In genomic region chr17:66673668-66674276, GRCh38 we compare ENCODE assay signal across 8 cellular contexts.
DNase-seq lines count a peak whose midpoint lies in the region; ATAC-seq, FAIRE-seq and TF ChIP-seq lines count a peak whose summit lies in the region.

No MANE protein-coding gene starts in this region.

- H2BK120ac ChIP-seq in H9 (ENCODE audit: low read depth, low read length, poor library complexity, severe bottlenecking) = no peak overlapping the region

- no peak overlapping the region for H3K56ac ChIP-seq in H9 (ENCODE audit: insufficient read length, low read depth, low read length)

- no peak overlapping the region for H2AK5ac ChIP-seq in H9 (ENCODE audit: insufficient read length, low read length)

- no peak overlapping the region for H2BK12ac ChIP-seq in H9 (ENCODE audit: insufficient read length, low read depth, low read length)

- TF ChIP-seq CTCF in BJ (IDR thresholded peaks at IDR 0.05; ENCODE audit: insufficient read depth, low read depth, low read length) (peak; percentile 79), H9 (conservative IDR thresholded peaks at IDR 0.05) (peak; percentile 82), osteoblast (IDR thresholded peaks at IDR 0.05; ENCODE audit: extremely low read depth, low read depth, low read length) (peak; percentile 84)

- H3K27ac ChIP-seq in H9 (ENCODE audit: insufficient read length, low read depth, low read length) (no peak overlapping the region), osteoblast (ENCODE audit: low read depth, low read length) (no peak overlapping the region)

- no peaks in the 10 kb centered on the region for H3K27me3 Mint-ChIP-seq in H9 (ENCODE audit: low read depth)
- no peaks in the 10 kb centered on the region for H3K27me3 Mint-ChIP-seq in activated naive CD8-positive, alpha-beta T cell

- H3K23ac ChIP-seq in H9 (ENCODE audit: insufficient read length, low read depth, low read length) = no peak overlapping the region

- H2BK5ac ChIP-seq in H9 (ENCODE audit: insufficient read length, low read length) = no peak overlapping the region

- no CpG with 5 or more reads among the region's 8 CpGs for WGBS in H9 (ENCODE audit: extremely low coverage, insufficient read length, low lambda C conversion rate)

- H2BK15ac ChIP-seq in H9 (ENCODE audit: low read depth, low read length) = no peak overlapping the region

- no peak overlapping the region for H4K5ac ChIP-seq in H9 (ENCODE audit: insufficient read length, low read depth, low read length)

- H3K36me3 ChIP-seq in BJ (ENCODE audit: control insufficient read depth, insufficient read depth, low read length) = no peaks in the 10 kb centered on the region
- H3K36me3 ChIP-seq in osteoblast (ENCODE audit: insufficient read depth, low read length) = no peaks in the 10 kb centered on the region

- no peaks in the 10 kb centered on the region for H3K4me1 ChIP-seq in H9 (ENCODE audit: insufficient read depth, low read length)
- peaks cover 9% of the 10 kb centered on the region for H3K4me1 ChIP-seq in osteoblast (ENCODE audit: insufficient read depth, low read length)

- no peak overlapping the region for H2BK20ac ChIP-seq in H9 (ENCODE audit: low read depth, low read length, poor library complexity, severe bottlenecking)

- DNase-seq in BJ (ENCODE audit: low read depth) (no peak), H9 (peak; percentile 66), RCC 7860 (ENCODE audit: low spot score) (peak; percentile 30), globus pallidus (ENCODE audit: low spot score) (peak; percentile 69), osteoblast (ENCODE audit: insufficient read length, low spot score, missing footprints) (peak; percentile 80), posterior vena cava (ENCODE audit: low spot score) (no peak)

- no peak overlapping the region; a peak in 1 of 7 replicates for H3K27ac Mint-ChIP-seq in H9
- peak overlapping the region; percentile 83 for H3K27ac Mint-ChIP-seq in activated naive CD8-positive, alpha-beta T cell

- H3K14ac ChIP-seq in H9 (ENCODE audit: insufficient read depth, low read length) = no peak overlapping the region

- H2AFZ ChIP-seq in H9 (ENCODE audit: low read length) = no peak overlapping the region
- H2AFZ ChIP-seq in osteoblast (ENCODE audit: low read length) = no peak overlapping the region

- H3K4me2 ChIP-seq in H9 (ENCODE audit: insufficient read depth, insufficient read length, low read length) = no peak overlapping the region
- no peak overlapping the region for H3K4me2 ChIP-seq in osteoblast (ENCODE audit: insufficient read depth, low read length)

- no peak overlapping the region for H3K18ac ChIP-seq in H9 (ENCODE audit: insufficient read length, low read depth, low read length)

- H3K4me3 Mint-ChIP-seq in H9 = no peak overlapping the region
- peak overlapping the region; percentile 59 for H3K4me3 Mint-ChIP-seq in activated naive CD8-positive, alpha-beta T cell

- H3K36me3 Mint-ChIP-seq in H9 (ENCODE audit: insufficient read depth in 1 of 3, low read depth in 3 of 3) = peaks cover 0 to 14% (median 2%) of the 10 kb centered on the region in 3 experiments; a peak in 5 of 7 replicates
- H3K36me3 Mint-ChIP-seq in activated naive CD8-positive, alpha-beta T cell = peaks cover 12% of the 10 kb centered on the region

- no peak for FAIRE-seq in RCC 7860 (lab: Jason Lieb, UNC)

- H4K20me1 ChIP-seq in H9 (ENCODE audit: control insufficient read depth, insufficient read depth, insufficient read length) = no peaks in the 10 kb centered on the region
- H4K20me1 ChIP-seq in osteoblast (ENCODE audit: insufficient read depth, low read length) = peaks cover 43% of the 10 kb centered on the region

- H3K9me3 Mint-ChIP-seq in H9 = peaks cover 6 to 8% of the 10 kb centered on the region in 2 experiments; a peak in 3 of 5 replicates
- H3K9me3 Mint-ChIP-seq in activated naive CD8-positive, alpha-beta T cell (ENCODE audit: low read depth) = no peaks in the 10 kb centered on the region

- H3K4me1 Mint-ChIP-seq in H9 = peaks cover 7 to 17% of the 10 kb centered on the region in 2 experiments
- H3K4me1 Mint-ChIP-seq in activated naive CD8-positive, alpha-beta T cell (ENCODE audit: low read depth) = peaks cover 66% of the 10 kb centered on the region

- H3K79me1 ChIP-seq in H9 (ENCODE audit: insufficient read depth, low read depth, low read length, poor library complexity, severe bottlenecking) = no peaks in the 10 kb centered on the region

- H3K23me2 ChIP-seq in H9 (ENCODE audit: insufficient read length, low read depth, low read length, poor library complexity, severe bottlenecking) = no peaks in the 10 kb centered on the region

- CTCF ChIA-PET in BJ (lab: Yijun Ruan, JAX) = interaction anchor here (0.7 to 2.4 kb wide), 14 partner anchors 10 to 488 kb away, joined by 3 to 12 read pairs (median 4); no protein-coding TSS in a partner anchor

- intact Hi-C loops in posterior vena cava (cut with DNase I) = loop anchor here in 1 of 2 donors (5.0 kb wide), 1 partner anchor 421 kb away; no protein-coding TSS in a partner anchor

- H3K9me3 ChIP-seq in H9 (ENCODE audit: control insufficient read depth, low read depth, low read length) = no peaks in the 10 kb centered on the region
- no peaks in the 10 kb centered on the region for H3K9me3 ChIP-seq in osteoblast (ENCODE audit: low read depth, low read length)

- no peaks in the 10 kb centered on the region for H3K79me2 ChIP-seq in H9 (ENCODE audit: insufficient read depth, low read length)
- no peaks in the 10 kb centered on the region for H3K79me2 ChIP-seq in osteoblast (ENCODE audit: insufficient read depth, low read length)

- no peak for ATAC-seq in HG02678 (IDR thresholded peaks at IDR 0.05; ENCODE audit: unreplicated experiment)

- no peak overlapping the region for H4K91ac ChIP-seq in H9 (ENCODE audit: insufficient read length, low read depth, low read length)

- no peak overlapping the region for H3K9ac ChIP-seq in H9 (ENCODE audit: extremely low read depth, insufficient read length, low read length)

- POLR2A ChIA-PET in BJ (lab: Charles Lee) = interaction anchor here (0.5 kb wide), 1 partner anchor 21 kb away, joined by 3 read pairs; no protein-coding TSS in a partner anchor

- H4K8ac ChIP-seq in H9 (replicated peaks; ENCODE audit: insufficient read length, low read depth, low read length) = no peak overlapping the region

- no peak overlapping the region for H3K4ac ChIP-seq in H9 (ENCODE audit: low read depth, low read length)

- no peak overlapping the region for H3T11ph ChIP-seq in H9 (ENCODE audit: low read length)

- H3K4me3 ChIP-seq in BJ (ENCODE audit: low read depth, low read length) = no peak overlapping the region
- no peak overlapping the region for H3K4me3 ChIP-seq in osteoblast (ENCODE audit: insufficient read depth, low read length)

- H3K27me3 ChIP-seq in BJ (ENCODE audit: control insufficient read depth, insufficient read depth, low read length) = no peaks in the 10 kb centered on the region
- H3K27me3 ChIP-seq in H9 (ENCODE audit: insufficient read depth, low read length) = no peaks in the 10 kb centered on the region
- H3K27me3 ChIP-seq in osteoblast (ENCODE audit: insufficient read depth, low read length) = no peaks in the 10 kb centered on the region

Comparison
In these comparisons a context has a peak if more than half of its experiments do, and no peak if none do; other contexts are left out.
1. DNase-seq: peak in H9 (single experiment), RCC 7860 (single experiment), globus pallidus (single experiment) and osteoblast (single experiment); none in BJ (single experiment) and posterior vena cava (single experiment).
2. Peak in every context shown above with its lines, with median percentiles within 50 percentile points of each other: CTCF ChIP-seq.